Comparison of ENCODE assay signal across 1 cellular context in the genomic region with DNA sequence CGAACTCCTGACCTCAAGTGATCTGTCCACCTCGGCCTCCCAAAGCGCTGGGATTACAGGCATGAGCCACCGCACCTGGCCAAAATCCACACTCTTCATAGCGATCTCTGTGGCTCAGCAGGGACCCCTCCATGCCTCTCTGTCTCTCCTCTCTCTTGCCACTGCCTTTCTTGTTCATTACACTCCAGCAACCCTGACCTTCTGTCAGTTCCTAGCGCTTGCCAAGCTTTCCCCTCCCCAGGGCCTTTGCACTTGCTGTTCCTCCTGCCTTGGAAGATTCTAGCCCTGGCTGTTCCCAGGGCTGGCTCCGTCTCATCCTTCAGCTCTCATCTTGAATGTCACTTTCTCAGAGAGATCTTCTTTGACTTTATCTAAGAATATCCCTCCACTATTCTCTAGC.
TF ChIP-seq lines count a peak whose summit lies in the region.

No MANE protein-coding gene starts in this region.

TF ChIP-seq in HCT116, 20 proteins besides CTCF, POLR2A, EP300 and RAD21:
- TF ChIP-seq, protein P1, sequence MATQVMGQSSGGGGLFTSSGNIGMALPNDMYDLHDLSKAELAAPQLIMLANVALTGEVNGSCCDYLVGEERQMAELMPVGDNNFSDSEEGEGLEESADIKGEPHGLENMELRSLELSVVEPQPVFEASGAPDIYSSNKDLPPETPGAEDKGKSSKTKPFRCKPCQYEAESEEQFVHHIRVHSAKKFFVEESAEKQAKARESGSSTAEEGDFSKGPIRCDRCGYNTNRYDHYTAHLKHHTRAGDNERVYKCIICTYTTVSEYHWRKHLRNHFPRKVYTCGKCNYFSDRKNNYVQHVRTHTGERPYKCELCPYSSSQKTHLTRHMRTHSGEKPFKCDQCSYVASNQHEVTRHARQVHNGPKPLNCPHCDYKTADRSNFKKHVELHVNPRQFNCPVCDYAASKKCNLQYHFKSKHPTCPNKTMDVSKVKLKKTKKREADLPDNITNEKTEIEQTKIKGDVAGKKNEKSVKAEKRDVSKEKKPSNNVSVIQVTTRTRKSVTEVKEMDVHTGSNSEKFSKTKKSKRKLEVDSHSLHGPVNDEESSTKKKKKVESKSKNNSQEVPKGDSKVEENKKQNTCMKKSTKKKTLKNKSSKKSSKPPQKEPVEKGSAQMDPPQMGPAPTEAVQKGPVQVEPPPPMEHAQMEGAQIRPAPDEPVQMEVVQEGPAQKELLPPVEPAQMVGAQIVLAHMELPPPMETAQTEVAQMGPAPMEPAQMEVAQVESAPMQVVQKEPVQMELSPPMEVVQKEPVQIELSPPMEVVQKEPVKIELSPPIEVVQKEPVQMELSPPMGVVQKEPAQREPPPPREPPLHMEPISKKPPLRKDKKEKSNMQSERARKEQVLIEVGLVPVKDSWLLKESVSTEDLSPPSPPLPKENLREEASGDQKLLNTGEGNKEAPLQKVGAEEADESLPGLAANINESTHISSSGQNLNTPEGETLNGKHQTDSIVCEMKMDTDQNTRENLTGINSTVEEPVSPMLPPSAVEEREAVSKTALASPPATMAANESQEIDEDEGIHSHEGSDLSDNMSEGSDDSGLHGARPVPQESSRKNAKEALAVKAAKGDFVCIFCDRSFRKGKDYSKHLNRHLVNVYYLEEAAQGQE (IDR thresholded peaks at IDR 0.05; ENCODE audit: low read depth), result no peak
- TF ChIP-seq ZFX (IDR thresholded peaks at IDR 0.05) (no peak), YY1 (IDR thresholded peaks at IDR 0.05; ENCODE audit: extremely low read depth, insufficient replicate concordance, low read depth, low read length) (no peak), SIN3A (IDR thresholded peaks at IDR 0.05; ENCODE audit: low read depth) (no peak), CBX3 (IDR thresholded peaks at IDR 0.05; ENCODE audit: low read depth) (no peak), ELF1 (IDR thresholded peaks at IDR 0.05; ENCODE audit: borderline replicate concordance, low read depth) (no peak), FOSL1 (IDR thresholded peaks at IDR 0.05; ENCODE audit: low read depth) (no peak), EZH2phosphoT487 (IDR thresholded peaks at IDR 0.05; ENCODE audit: borderline replicate concordance) (no peak), ZNF274 (IDR thresholded peaks at IDR 0.05; ENCODE audit: low read depth, low read length) (no peak), TCF7L2 (IDR thresholded peaks at IDR 0.05; ENCODE audit: borderline replicate concordance, extremely low read depth, insufficient read depth, insufficient read length) (no peak), SRF (IDR thresholded peaks at IDR 0.05; ENCODE audit: low read depth) (no peak), EGR1 (IDR thresholded peaks at IDR 0.05; ENCODE audit: low read depth) (no peak), POLR2AphosphoS5 (IDR thresholded peaks at IDR 0.05; ENCODE audit: low read depth, low read length) (no peak), CEBPB (IDR thresholded peaks at IDR 0.05; ENCODE audit: low read depth) (no peak), EZH2 (IDR thresholded peaks at IDR 0.05) (no peak), SP1 (IDR thresholded peaks at IDR 0.05; ENCODE audit: low read depth) (no peak)
- TF ChIP-seq, protein P2, sequence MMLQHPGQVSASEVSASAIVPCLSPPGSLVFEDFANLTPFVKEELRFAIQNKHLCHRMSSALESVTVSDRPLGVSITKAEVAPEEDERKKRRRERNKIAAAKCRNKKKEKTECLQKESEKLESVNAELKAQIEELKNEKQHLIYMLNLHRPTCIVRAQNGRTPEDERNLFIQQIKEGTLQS (IDR thresholded peaks at IDR 0.05), result no peak
- TF ChIP-seq, protein P3, sequence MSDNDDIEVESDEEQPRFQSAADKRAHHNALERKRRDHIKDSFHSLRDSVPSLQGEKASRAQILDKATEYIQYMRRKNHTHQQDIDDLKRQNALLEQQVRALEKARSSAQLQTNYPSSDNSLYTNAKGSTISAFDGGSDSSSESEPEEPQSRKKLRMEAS (IDR thresholded peaks at IDR 0.05), result no peak
- TF ChIP-seq, protein P4, sequence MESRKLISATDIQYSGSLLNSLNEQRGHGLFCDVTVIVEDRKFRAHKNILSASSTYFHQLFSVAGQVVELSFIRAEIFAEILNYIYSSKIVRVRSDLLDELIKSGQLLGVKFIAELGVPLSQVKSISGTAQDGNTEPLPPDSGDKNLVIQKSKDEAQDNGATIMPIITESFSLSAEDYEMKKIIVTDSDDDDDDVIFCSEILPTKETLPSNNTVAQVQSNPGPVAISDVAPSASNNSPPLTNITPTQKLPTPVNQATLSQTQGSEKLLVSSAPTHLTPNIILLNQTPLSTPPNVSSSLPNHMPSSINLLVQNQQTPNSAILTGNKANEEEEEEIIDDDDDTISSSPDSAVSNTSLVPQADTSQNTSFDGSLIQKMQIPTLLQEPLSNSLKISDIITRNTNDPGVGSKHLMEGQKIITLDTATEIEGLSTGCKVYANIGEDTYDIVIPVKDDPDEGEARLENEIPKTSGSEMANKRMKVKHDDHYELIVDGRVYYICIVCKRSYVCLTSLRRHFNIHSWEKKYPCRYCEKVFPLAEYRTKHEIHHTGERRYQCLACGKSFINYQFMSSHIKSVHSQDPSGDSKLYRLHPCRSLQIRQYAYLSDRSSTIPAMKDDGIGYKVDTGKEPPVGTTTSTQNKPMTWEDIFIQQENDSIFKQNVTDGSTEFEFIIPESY (IDR thresholded peaks at IDR 0.05; ENCODE audit: extremely low read depth, insufficient replicate concordance, low read length), result no peak
TF ChIP-seq in HCT116: peak in this region for 0.
